In genomic region chr2:118177318-118177717, GRCh38 we compare ENCODE assay signal across 24 cellular contexts.
DNase-seq lines count a peak whose midpoint lies in the region; ATAC-seq and TF ChIP-seq lines count a peak whose summit lies in the region.
"Had no signal": no experiment of that assay in that cellular context is flagged by ENCODE, and none has a peak within 500 bp of the region (broad histone marks: within the 10 kb centered on the region; RNA-seq: fewer than 3 reads in every experiment).

No MANE protein-coding gene starts in this region.

- no peak overlapping the region for H3K27ac ChIP-seq in HCT116 (ENCODE audit: low read depth, low read length)
- no peak overlapping the region for H3K27ac ChIP-seq in left lung
- H3K27ac ChIP-seq: vagina had no signal

- H2AFZ ChIP-seq in HCT116 (ENCODE audit: low read depth, low read length, poor library complexity, severe bottlenecking): no peak overlapping the region

- BruUV-seq in HCT116 (replicated peaks; lab: Mats Ljungman, UMichigan): no TSS peak

- H3K4me2 ChIP-seq in HCT116 (ENCODE audit: low read length): 0 out of 2 replicates have a peak overlapping the region, but pooled peaks have one; percentile 8

- CTCF ChIA-PET in activated naive CD4-positive, alpha-beta T cell treated with anti-CD3 and anti-CD28 coated beads for 36 hours (lab: Charles Lee): no interaction called here
- CTCF ChIA-PET in activated naive CD4-positive, alpha-beta T cell treated with anti-CD3 and anti-CD28 coated beads, Interleukin-2, amount 10 ng/mL, durations not matched to agents 7 days and 5 days (lab: Charles Lee): interaction anchor here (0.7 to 1.9 kb wide), 3 partner anchors 9 to 130 kb away, joined by 3 to 4 read pairs (median 3); no protein-coding TSS in a partner anchor
- CTCF ChIA-PET in HCT116 (lab: Charles Lee): no interaction called here

- H3K4me1 ChIP-seq in HCT116 (ENCODE audit: control insufficient read depth in 1 of 2, insufficient read depth in 2 of 2, low read length in 2 of 2) (peaks cover 17 to 23% of the 10 kb centered on the region in 2 experiments), left lung (no peaks in the 10 kb centered on the region)
- H3K4me1 ChIP-seq: vagina had no signal

- ATAC-seq in HCT116 (no peak), GM18511 (IDR thresholded peaks at IDR 0.05; ENCODE audit: unreplicated experiment) (no peak), left lung (no peak)
- ATAC-seq: left ventricle myocardium superior; naive thymus-derived CD4-positive, alpha-beta T cell; T-cell had no signal

- peaks cover 23% of the 10 kb centered on the region for H3K4me1 Mint-ChIP-seq in activated naive CD4-positive, alpha-beta T cell treated with anti-CD3 and anti-CD28 coated beads for 36 hours (ENCODE audit: low read depth)
- H3K4me1 Mint-ChIP-seq in activated naive CD4-positive, alpha-beta T cell treated with anti-CD3 and anti-CD28 coated beads, Interleukin-2, amount 10 ng/mL, durations not matched to agents 7 days and 5 days: peaks cover 11% of the 10 kb centered on the region
- peaks cover 31% of the 10 kb centered on the region for H3K4me1 Mint-ChIP-seq in T-helper 1 cell treated with Interleukin-12 subunit alpha and Interleukin-12 subunit beta and Interleukin-4 antibody, amounts not matched to agents 30 μg/mL and 1 μg/mL, for 36 hours (ENCODE audit: low read depth)

- no peak overlapping the region for H3K9ac ChIP-seq in HCT116 (ENCODE audit: low read length)

- peaks cover 4% of the 10 kb centered on the region for H3K27me3 Mint-ChIP-seq in activated naive CD4-positive, alpha-beta T cell treated with anti-CD3 and anti-CD28 coated beads for 36 hours (ENCODE audit: low read depth)
- H3K27me3 Mint-ChIP-seq in activated naive CD4-positive, alpha-beta T cell treated with anti-CD3 and anti-CD28 coated beads, Interleukin-2, amount 10 ng/mL, durations not matched to agents 7 days and 5 days: peaks cover 26% of the 10 kb centered on the region
- no peaks in the 10 kb centered on the region for H3K27me3 Mint-ChIP-seq in T-helper 1 cell treated with Interleukin-12 subunit alpha and Interleukin-12 subunit beta and Interleukin-4 antibody, amounts not matched to agents 30 μg/mL and 1 μg/mL, for 36 hours (ENCODE audit: low read depth)

- H3K36me3 Mint-ChIP-seq in activated naive CD4-positive, alpha-beta T cell treated with anti-CD3 and anti-CD28 coated beads for 36 hours (ENCODE audit: low read depth): no peaks in the 10 kb centered on the region
- H3K36me3 Mint-ChIP-seq in activated naive CD4-positive, alpha-beta T cell treated with anti-CD3 and anti-CD28 coated beads, Interleukin-2, amount 10 ng/mL, durations not matched to agents 7 days and 5 days: no peaks in the 10 kb centered on the region
- peaks cover 1% of the 10 kb centered on the region for H3K36me3 Mint-ChIP-seq in T-helper 1 cell treated with Interleukin-12 subunit alpha and Interleukin-12 subunit beta and Interleukin-4 antibody, amounts not matched to agents 30 μg/mL and 1 μg/mL, for 36 hours (ENCODE audit: low read depth)
- H3K36me3 Mint-ChIP-seq: mesothelial cell of epicardium, T-cell had no signal

- H3K4me3 Mint-ChIP-seq in activated naive CD4-positive, alpha-beta T cell treated with anti-CD3 and anti-CD28 coated beads for 36 hours: no peak overlapping the region
- no peak overlapping the region for H3K4me3 Mint-ChIP-seq in activated naive CD4-positive, alpha-beta T cell treated with anti-CD3 and anti-CD28 coated beads, Interleukin-2, amount 10 ng/mL, durations not matched to agents 7 days and 5 days
- peak overlapping the region; percentile 49 for H3K4me3 Mint-ChIP-seq in T-helper 1 cell treated with Interleukin-12 subunit alpha and Interleukin-12 subunit beta and Interleukin-4 antibody, amounts not matched to agents 30 μg/mL and 1 μg/mL, for 36 hours
- H3K4me3 Mint-ChIP-seq: H9, mesothelial cell of epicardium, T-cell had no signal

- RAD21 ChIA-PET in HCT116 (lab: Charles Lee; ENCODE audit: low non-redundant PET in 1 of 2, low total read pairs in 2 of 2, uncharacterized antibody in 2 of 2, unreplicated experiment in 2 of 2): interaction anchor here in 1 of 2 experiments (0.7 kb wide), 1 partner anchor 58 kb away, joined by 3 read pairs; no protein-coding TSS in a partner anchor

- intact Hi-C loops in activated naive CD4-positive, alpha-beta T cell treated with anti-CD3 and anti-CD28 coated beads for 36 hours (cut with micrococcal nuclease): loop anchor here (1.0 to 2.0 kb wide), 2 partner anchors 8 to 29 kb away; no protein-coding TSS in a partner anchor
- intact Hi-C loops in HCT116 (cut with micrococcal nuclease) (no loop called here), left lung (cut with DNase I) (no loop called here)

- no peak for TF ChIP-seq RAD21 in HCT116 (IDR thresholded peaks at IDR 0.05; ENCODE audit: low read depth)

- no peaks in the 10 kb centered on the region for H3K36me3 ChIP-seq in HCT116 (ENCODE audit: control insufficient read depth in 1 of 2, insufficient read depth in 2 of 2, low read length in 2 of 2)
- no peaks in the 10 kb centered on the region for H3K36me3 ChIP-seq in left lung
- H3K36me3 ChIP-seq: MG63, vagina had no signal

- TF ChIP-seq CTCF in HCT116 (IDR thresholded peaks at IDR 0.05 in 2 of 3, conservative IDR thresholded peaks at IDR 0.05 in 1 of 3; ENCODE audit: borderline replicate concordance in 1 of 3, insufficient read depth in 1 of 3, low read depth in 2 of 3, low read length in 2 of 3) (no peak), left lung (IDR thresholded peaks at IDR 0.05) (no peak)

- H3K4me3 ChIP-seq in HCT116 (replicated peaks in 1 of 2; ENCODE audit: low read depth in 1 of 2, low read length in 2 of 2): no peak overlapping the region
- H3K4me3 ChIP-seq in left lung: no peak overlapping the region
- H3K4me3 ChIP-seq: MG63, vagina had no signal

- no peaks in the 10 kb centered on the region for H3K9me2 ChIP-seq in HCT116 (ENCODE audit: insufficient read depth)

- POLR2A ChIA-PET in HCT116 (lab: Charles Lee): interaction anchor here (1.0 kb wide), 1 partner anchor 9 kb away, joined by 3 read pairs; no protein-coding TSS in a partner anchor

- no peaks in the 10 kb centered on the region for H3K9me3 ChIP-seq in HCT116 (ENCODE audit: control insufficient read depth in 1 of 2, insufficient read depth in 1 of 2, low read depth in 1 of 2, low read length in 2 of 2)
- no peaks in the 10 kb centered on the region for H3K9me3 ChIP-seq in left lung
- H3K9me3 ChIP-seq: MG63, vagina had no signal

- no peaks in the 10 kb centered on the region for H4K20me1 ChIP-seq in HCT116 (ENCODE audit: insufficient read depth)

- no peak for TF ChIP-seq POLR2A in HCT116 (IDR thresholded peaks at IDR 0.05; ENCODE audit: borderline replicate concordance, extremely low read depth, insufficient read depth, insufficient read length)

- H3K9me3 Mint-ChIP-seq in activated naive CD4-positive, alpha-beta T cell treated with anti-CD3 and anti-CD28 coated beads for 36 hours: no peaks in the 10 kb centered on the region
- H3K9me3 Mint-ChIP-seq in activated naive CD4-positive, alpha-beta T cell treated with anti-CD3 and anti-CD28 coated beads, Interleukin-2, amount 10 ng/mL, durations not matched to agents 7 days and 5 days: no peaks in the 10 kb centered on the region
- H3K9me3 Mint-ChIP-seq in T-helper 1 cell treated with Interleukin-12 subunit alpha and Interleukin-12 subunit beta and Interleukin-4 antibody, amounts not matched to agents 30 μg/mL and 1 μg/mL, for 36 hours: no peaks in the 10 kb centered on the region
- H3K9me3 Mint-ChIP-seq: H9, mesothelial cell of epicardium, T-cell had no signal

- peak; percentile 36 for DNase-seq in activated naive CD4-positive, alpha-beta T cell treated with anti-CD3 and anti-CD28 coated beads for 36 hours
- DNase-seq in activated naive CD4-positive, alpha-beta T cell treated with anti-CD3 and anti-CD28 coated beads, Interleukin-2, amount 10 ng/mL, durations not matched to agents 7 days and 5 days: no peak
- DNase-seq in HCT116 (ENCODE audit: low read depth, low spot score) (no peak), mucosa of gallbladder (ENCODE audit: low spot score) (peak; percentile 65), NCI-H1930 (lab: John Stamatoyannopoulos, UW) (no peak), left lung (no peak)
- DNase-seq: amygdala; C1 segment of cervical spinal cord; DMS79; GDM1; H9; left ventricle myocardium superior; naive thymus-derived CD4-positive, alpha-beta T cell; NCI-H1417; NCI-H2107; NCI-H748 treated with DMSO at 0.1 percent for 48 hours; stimulated activated CD4-positive, alpha-beta T cell treated with anti-CD3 and anti-CD28 coated beads, Interleukin-4, amount 100 ng/mL, for 4 hours; stimulated activated naive CD4-positive, alpha-beta T cell treated with Interleukin-2 at 50 U/mL for 16 hours; T-cell had no signal

- peak overlapping the region; percentile 86 for H3K27ac Mint-ChIP-seq in activated naive CD4-positive, alpha-beta T cell treated with anti-CD3 and anti-CD28 coated beads for 36 hours
- no peak overlapping the region for H3K27ac Mint-ChIP-seq in activated naive CD4-positive, alpha-beta T cell treated with anti-CD3 and anti-CD28 coated beads, Interleukin-2, amount 10 ng/mL, durations not matched to agents 7 days and 5 days
- H3K27ac Mint-ChIP-seq in T-helper 1 cell treated with Interleukin-12 subunit alpha and Interleukin-12 subunit beta and Interleukin-4 antibody, amounts not matched to agents 30 μg/mL and 1 μg/mL, for 36 hours: peak overlapping the region; percentile 88
- H3K27ac Mint-ChIP-seq: H9, mesothelial cell of epicardium, T-cell had no signal

- no peaks in the 10 kb centered on the region for H3K79me2 ChIP-seq in HCT116 (ENCODE audit: insufficient read depth, low read length)

- H3K27me3 ChIP-seq in HCT116 (ENCODE audit: insufficient read depth, low read length) (no peaks in the 10 kb centered on the region), left lung (no peaks in the 10 kb centered on the region)
- H3K27me3 ChIP-seq: MG63, vagina had no signal

TF ChIP-seq in HCT116, 20 proteins besides CTCF, POLR2A, EP300 and RAD21 (continues in another document):
- no peak for TF ChIP-seq ZBTB33 (IDR thresholded peaks at IDR 0.05; ENCODE audit: extremely low read depth, insufficient replicate concordance, low read length)
- no peak for TF ChIP-seq YY1 (IDR thresholded peaks at IDR 0.05; ENCODE audit: extremely low read depth, insufficient replicate concordance, low read depth, low read length)
- no peak for TF ChIP-seq POLR2AphosphoS5 (IDR thresholded peaks at IDR 0.05; ENCODE audit: low read depth, low read length)

Comparison
In these comparisons a context has a peak if more than half of its experiments do, and no peak if none do; other contexts are left out.
1. DNase-seq: peak in activated naive CD4-positive, alpha-beta T cell treated with anti-CD3 and anti-CD28 coated beads for 36 hours (single experiment) and mucosa of gallbladder (single experiment); none in activated naive CD4-positive, alpha-beta T cell treated with anti-CD3 and anti-CD28 coated beads, Interleukin-2, amount 10 ng/mL, durations not matched to agents 7 days and 5 days (single experiment), HCT116 (single experiment), NCI-H1930 (0 of 2) and left lung (0 of 2).